25 cellular contexts compared by ENCODE assay signal in genomic region chr1:238272145-238272544, GRCh38.
"Had no signal": no experiment of that assay in that cellular context is flagged by ENCODE, and none has a peak within 500 bp of the region (broad histone marks: within the 10 kb centered on the region; RNA-seq: fewer than 3 reads in every experiment).

No MANE protein-coding gene starts in this region.

- ATAC-seq: effector memory CD8-positive, alpha-beta T cell; esophagus mucosa; foreskin keratinocyte; gastrocnemius medialis; gastroesophageal sphincter; heart left ventricle; heart right ventricle had no signal

- H3K4me1 ChIP-seq: colonic mucosa, esophagus muscularis mucosa, esophagus squamous epithelium, foreskin keratinocyte, gastrocnemius medialis, gastroesophageal sphincter, heart left ventricle, heart right ventricle had no signal

- H3K4me3 ChIP-seq: colonic mucosa, coronary artery, dorsolateral prefrontal cortex, esophagus muscularis mucosa, esophagus squamous epithelium, gastrocnemius medialis, gastroesophageal sphincter, heart left ventricle, heart right ventricle had no signal

- H3K27me3 ChIP-seq: colonic mucosa, dorsolateral prefrontal cortex, esophagus muscularis mucosa, esophagus squamous epithelium, foreskin keratinocyte, gastrocnemius medialis, gastroesophageal sphincter, heart left ventricle, heart right ventricle had no signal

- H3K4me3 Mint-ChIP-seq: dendritic cell treated with granulocyte-macrophage colony-stimulating factor and Interleukin-4, amounts not matched to agents 40 ng/mL and 50 ng/mL, for 4 days; effector memory CD8-positive, alpha-beta T cell; endodermal cell had no signal

- H3K27me3 Mint-ChIP-seq: dendritic cell treated with granulocyte-macrophage colony-stimulating factor and Interleukin-4, amounts not matched to agents 40 ng/mL and 50 ng/mL, for 4 days; effector memory CD8-positive, alpha-beta T cell had no signal

- H3K27ac Mint-ChIP-seq: dendritic cell treated with granulocyte-macrophage colony-stimulating factor and Interleukin-4, amounts not matched to agents 40 ng/mL and 50 ng/mL, for 4 days; effector memory CD8-positive, alpha-beta T cell; endodermal cell had no signal

- H3K36me3 ChIP-seq: colonic mucosa, esophagus muscularis mucosa, esophagus squamous epithelium, gastrocnemius medialis, gastroesophageal sphincter, heart left ventricle, heart right ventricle had no signal

- H3K9me3 ChIP-seq: colonic mucosa, gastrocnemius medialis had no signal

- H3K4me1 Mint-ChIP-seq: endodermal cell had no signal

- DNase-seq: colonic mucosa; cortex of kidney; dermis blood vessel endothelial cell; dorsolateral prefrontal cortex; effector CD4-positive, alpha-beta T cell; effector CD8-positive, alpha-beta T cell; effector memory CD4-positive, alpha-beta T cell; effector memory CD8-positive, alpha-beta T cell; endodermal cell; erythroblast; esophagus squamous epithelium; foreskin fibroblast; foreskin keratinocyte; foreskin melanocyte; gastrocnemius medialis; glutamatergic neuron; head of caudate nucleus; heart left ventricle; heart right ventricle had no signal

- H3K27ac ChIP-seq: colonic mucosa, coronary artery, dorsolateral prefrontal cortex, epithelial cell of prostate, esophagus muscularis mucosa, esophagus squamous epithelium, foreskin keratinocyte, gastrocnemius medialis, gastroesophageal sphincter, heart left ventricle, heart right ventricle had no signal
